Comparison of ENCODE assay signal across 20 cellular contexts in genomic region chr7:18960735-18961134, GRCh38.
"Had no signal": no experiment of that assay in that cellular context is flagged by ENCODE, and none has a peak within 500 bp of the region (broad histone marks: within the 10 kb centered on the region; RNA-seq: fewer than 3 reads in every experiment).

No MANE protein-coding gene starts in this region.

- H3K36me3 ChIP-seq: colonic mucosa, heart left ventricle, ovary had no signal

- H3K4me1 ChIP-seq: colonic mucosa, heart left ventricle had no signal

- H3K36me3 Mint-ChIP-seq: natural killer cell, type B pancreatic cell had no signal

- H3K4me1 Mint-ChIP-seq: natural killer cell had no signal

- H3K27me3 ChIP-seq: colonic mucosa, heart left ventricle, ovary had no signal

- H3K27ac Mint-ChIP-seq: mesothelial cell of epicardium, natural killer cell, type B pancreatic cell had no signal

- ATAC-seq: heart left ventricle, left lobe of liver, natural killer cell, right cardiac atrium had no signal

- H3K4me3 Mint-ChIP-seq: mesothelial cell of epicardium, natural killer cell, neural crest cell, type B pancreatic cell had no signal

- FAIRE-seq: endothelial cell of umbilical vein, frontal cortex, small intestine, urothelium cell line had no signal

- DNase-seq: colonic mucosa; dermis blood vessel endothelial cell; erythroblast; heart left ventricle; hippocampal formation; natural killer cell; nucleus accumbens; ovary; right cardiac atrium; small intestine; stimulated activated CD4-positive, alpha-beta T cell treated with anti-CD3 and anti-CD28 coated beads, Interleukin-12 subunit alpha, Interleukin-12 subunit beta, amount 100 ng/mL, for 4 hours; stimulated activated CD4-positive, alpha-beta T cell treated with anti-CD3 and anti-CD28 coated beads, Interleukin-2, amount 100 ng/mL, for 48 hours; stimulated activated naive CD4-positive, alpha-beta T cell treated with Interleukin-2 at 50 U/mL for 16 hours had no signal

- H3K27me3 Mint-ChIP-seq: type B pancreatic cell had no signal

- H3K9me3 Mint-ChIP-seq: mesothelial cell of epicardium, neural crest cell, type B pancreatic cell had no signal

- H3K27ac ChIP-seq: colonic mucosa, heart left ventricle, ovary had no signal

- H3K9me3 ChIP-seq: colonic mucosa, heart left ventricle, ovary had no signal

- H3K4me3 ChIP-seq: colonic mucosa, heart left ventricle, ovary had no signal
